19 cellular contexts compared by ENCODE assay signal in the genomic region with DNA sequence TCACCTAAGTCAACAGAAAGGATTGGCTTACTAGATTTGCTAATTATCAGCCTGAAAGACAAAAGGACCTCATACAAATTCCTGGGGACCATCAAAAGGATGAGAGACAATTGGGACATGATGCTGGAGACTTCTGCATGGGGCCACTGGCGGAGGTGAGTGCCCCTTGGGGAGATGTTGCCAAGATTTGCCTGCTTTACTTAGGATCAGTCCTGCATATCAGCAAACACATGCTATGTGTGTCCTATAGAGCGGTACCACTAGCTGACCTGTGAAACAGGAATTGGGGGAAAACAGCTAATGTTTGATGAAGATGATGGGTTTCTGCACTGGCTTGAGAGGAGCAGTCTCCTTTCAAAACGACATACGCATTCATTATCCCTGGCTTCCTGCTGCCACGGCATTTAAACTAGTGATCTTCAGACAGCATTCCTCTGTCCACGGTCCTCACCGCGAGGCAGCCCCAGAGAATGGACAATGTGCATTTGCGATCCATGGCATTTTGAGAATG.
DNase-seq lines count a peak whose midpoint lies in the region; ATAC-seq and TF ChIP-seq lines count a peak whose summit lies in the region.
"Had no signal": no experiment of that assay in that cellular context is flagged by ENCODE, and none has a peak within 500 bp of the region (broad histone marks: within the 10 kb centered on the region; RNA-seq: fewer than 3 reads in every experiment).

No MANE protein-coding gene starts in this region.

- H2AFZ ChIP-seq in OCI-LY7 (ENCODE audit: low read length), result peak overlapping the region; percentile 42; the same call in 1 of the 2 replicates

- no peak for TF ChIP-seq CTCF in HEK293 (tag by site-specific recombination; IDR thresholded peaks at IDR 0.05)
- TF ChIP-seq CTCF in OCI-LY7 (conservative IDR thresholded peaks at IDR 0.05; ENCODE audit: low read length), result no peak
- no peak for TF ChIP-seq CTCF in fibroblast of pulmonary artery (IDR thresholded peaks at IDR 0.05; ENCODE audit: low read length, missing control alignments)

- H3K4me3 ChIP-seq in HEK293 (ENCODE audit: low read depth, low read length), result no peak overlapping the region
- H3K4me3 ChIP-seq in OCI-LY7 (ENCODE audit: low read depth, low read length, poor library complexity, severe bottlenecking), result no peak overlapping the region
- no peak overlapping the region for H3K4me3 ChIP-seq in fibroblast of pulmonary artery (replicated peaks; ENCODE audit: low read depth, low read length)
- H3K4me3 ChIP-seq: body of pancreas, thoracic aorta had no signal

- no peaks in the 10 kb centered on the region for H4K20me1 ChIP-seq in OCI-LY7 (ENCODE audit: insufficient read depth, low read length)

- intact Hi-C loops in OCI-LY7 (cut with micrococcal nuclease; ENCODE audit: unreplicated experiment), result no loop called here
- intact Hi-C loops in left colon (cut with DNase I, micrococcal nuclease), result no loop called here

- BruUV-seq in OCI-LY7 (replicated peaks; lab: Mats Ljungman, UMichigan), result no TSS peak

- no peak overlapping the region for H3K4me2 ChIP-seq in OCI-LY7 (ENCODE audit: low read length)

- no peak for ATAC-seq in left colon
- ATAC-seq: body of pancreas had no signal

- CTCF ChIA-PET in HEK293 (lab: Yijun Ruan, JAX) (interaction anchor here (0.6 to 1.0 kb wide), 4 partner anchors 32 to 252 kb away, joined by 3 to 4 read pairs (median 3); no protein-coding TSS in a partner anchor), OCI-LY7 (lab: Charles Lee; ENCODE audit: unreplicated experiment) (no interaction called here)

- H3K27ac ChIP-seq in HEK293 (ENCODE audit: extremely low read depth, low read depth, low read length), result peak overlapping the region; percentile 34; the same call in 1 of the 2 replicates
- no peak overlapping the region for H3K27ac ChIP-seq in OCI-LY7 (ENCODE audit: low read depth, low read length, poor library complexity, severe bottlenecking)
- H3K27ac ChIP-seq: body of pancreas, HL-60, neutrophil, RWPE1, thoracic aorta had no signal

- H3K79me2 ChIP-seq in OCI-LY7 (ENCODE audit: insufficient read depth, low read depth, low read length), result no peaks in the 10 kb centered on the region

- DNase-seq in OCI-LY7 (ENCODE audit: low spot score) (no peak), fibroblast of pulmonary artery (ENCODE audit: low read depth) (peak; percentile 4), myocyte (ENCODE audit: low read depth) (peak; percentile 12), DMS153 (lab: John Stamatoyannopoulos, UW) (no peak), NCI-H1105 (lab: John Stamatoyannopoulos, UW) (no peak), left colon (no peak), T-helper 9 cell (no peak)
- DNase-seq: activated CD8-positive, alpha-beta memory T cell treated with anti-CD3 and anti-CD28 coated beads, Interleukin-2, amount 50 U/mL, for 4 hours; AML-193; body of pancreas; Caco-2; effector CD8-positive, alpha-beta T cell; stimulated activated CD4-positive, alpha-beta T cell treated with anti-CD3 and anti-CD28 coated beads, Interleukin-4, amount 100 ng/mL, for 1 hour; stimulated activated CD8-positive, alpha-beta memory T cell treated with anti-CD3 and anti-CD28 coated beads, Interleukin-4, amount 100 ng/mL, for 48 hours had no signal

- H3K9me2 ChIP-seq in OCI-LY7 (ENCODE audit: insufficient read depth, low read length), result no peaks in the 10 kb centered on the region

- peaks cover 19% of the 10 kb centered on the region for H3K4me1 ChIP-seq in HEK293 (ENCODE audit: control insufficient read depth, insufficient read depth, low read length)
- no peaks in the 10 kb centered on the region for H3K4me1 ChIP-seq in OCI-LY7 (ENCODE audit: insufficient read depth, low read length, poor library complexity, severe bottlenecking)
- H3K4me1 ChIP-seq: body of pancreas had no signal

- POLR2A ChIA-PET in HEK293 (lab: Yijun Ruan, JAX) (no interaction called here), OCI-LY7 (lab: Charles Lee) (interaction anchor here (0.8 kb wide), 1 partner anchor 8 kb away, joined by 3 read pairs; no protein-coding TSS in a partner anchor)

- no peaks in the 10 kb centered on the region for H3K36me3 ChIP-seq in HEK293 (ENCODE audit: control insufficient read depth in 2 of 2, insufficient read depth in 1 of 2, low read length in 2 of 2)
- no peaks in the 10 kb centered on the region for H3K36me3 ChIP-seq in OCI-LY7 (ENCODE audit: insufficient read depth, low read length)
- H3K36me3 ChIP-seq: neutrophil, thoracic aorta had no signal

- no peaks in the 10 kb centered on the region for H3K9me3 ChIP-seq in HEK293 (ENCODE audit: control insufficient read depth, insufficient read depth, low read depth, low read length)
- no peaks in the 10 kb centered on the region for H3K9me3 ChIP-seq in OCI-LY7 (ENCODE audit: low read length)
- H3K9me3 ChIP-seq: body of pancreas, Caco-2, neutrophil, thoracic aorta had no signal

TF ChIP-seq in HEK293, 187 proteins besides CTCF, POLR2A, EP300 and RAD21:
- TF ChIP-seq, protein P1, sequence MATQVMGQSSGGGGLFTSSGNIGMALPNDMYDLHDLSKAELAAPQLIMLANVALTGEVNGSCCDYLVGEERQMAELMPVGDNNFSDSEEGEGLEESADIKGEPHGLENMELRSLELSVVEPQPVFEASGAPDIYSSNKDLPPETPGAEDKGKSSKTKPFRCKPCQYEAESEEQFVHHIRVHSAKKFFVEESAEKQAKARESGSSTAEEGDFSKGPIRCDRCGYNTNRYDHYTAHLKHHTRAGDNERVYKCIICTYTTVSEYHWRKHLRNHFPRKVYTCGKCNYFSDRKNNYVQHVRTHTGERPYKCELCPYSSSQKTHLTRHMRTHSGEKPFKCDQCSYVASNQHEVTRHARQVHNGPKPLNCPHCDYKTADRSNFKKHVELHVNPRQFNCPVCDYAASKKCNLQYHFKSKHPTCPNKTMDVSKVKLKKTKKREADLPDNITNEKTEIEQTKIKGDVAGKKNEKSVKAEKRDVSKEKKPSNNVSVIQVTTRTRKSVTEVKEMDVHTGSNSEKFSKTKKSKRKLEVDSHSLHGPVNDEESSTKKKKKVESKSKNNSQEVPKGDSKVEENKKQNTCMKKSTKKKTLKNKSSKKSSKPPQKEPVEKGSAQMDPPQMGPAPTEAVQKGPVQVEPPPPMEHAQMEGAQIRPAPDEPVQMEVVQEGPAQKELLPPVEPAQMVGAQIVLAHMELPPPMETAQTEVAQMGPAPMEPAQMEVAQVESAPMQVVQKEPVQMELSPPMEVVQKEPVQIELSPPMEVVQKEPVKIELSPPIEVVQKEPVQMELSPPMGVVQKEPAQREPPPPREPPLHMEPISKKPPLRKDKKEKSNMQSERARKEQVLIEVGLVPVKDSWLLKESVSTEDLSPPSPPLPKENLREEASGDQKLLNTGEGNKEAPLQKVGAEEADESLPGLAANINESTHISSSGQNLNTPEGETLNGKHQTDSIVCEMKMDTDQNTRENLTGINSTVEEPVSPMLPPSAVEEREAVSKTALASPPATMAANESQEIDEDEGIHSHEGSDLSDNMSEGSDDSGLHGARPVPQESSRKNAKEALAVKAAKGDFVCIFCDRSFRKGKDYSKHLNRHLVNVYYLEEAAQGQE (tag by site-specific recombination; IDR thresholded peaks at IDR 0.05), result peak; percentile 84
- no peak for TF ChIP-seq ZNF354C (tag by site-specific recombination; IDR thresholded peaks at IDR 0.05; ENCODE audit: borderline replicate concordance, low read depth)

Comparison
In these comparisons a context has a peak if more than half of its experiments do, and no peak if none do; other contexts are left out.
1. DNase-seq: peak in fibroblast of pulmonary artery (single experiment) and myocyte (single experiment); none in OCI-LY7 (single experiment), DMS153 (single experiment), NCI-H1105 (single experiment), left colon (0 of 2) and T-helper 9 cell (single experiment).